In genomic region chr5:112555197-112555596, GRCh38 we compare ENCODE assay signal across 14 cellular contexts.
"Had no signal": no experiment of that assay in that cellular context is flagged by ENCODE, and none has a peak within 500 bp of the region (broad histone marks: within the 10 kb centered on the region; RNA-seq: fewer than 3 reads in every experiment).

No MANE protein-coding gene starts in this region.

- H3K27ac ChIP-seq: adrenal gland, gastrocnemius medialis, lower lobe of right lung, thyroid gland had no signal

- H3K9me3 ChIP-seq: adrenal gland, gastrocnemius medialis, lower lobe of right lung, thyroid gland had no signal

- H3K27me3 Mint-ChIP-seq: natural killer cell treated with Interleukin-12 subunit alpha and Interleukin-12 subunit beta and Interleukin-15 and Interleukin-18, amount 100 ng/mL, for 72 hours had no signal

- DNase-seq: activated CD4-positive, alpha-beta T cell treated with anti-CD3 and anti-CD28 coated beads, Interleukin-2, amount 50 U/mL, for 1 hour; activated CD8-positive, alpha-beta memory T cell treated with anti-CD3 and anti-CD28 coated beads, Interleukin-2, amount 50 U/mL, for 4 hours; activated effector memory CD4-positive, alpha-beta T cell treated with anti-CD3 and anti-CD28 coated beads, Interleukin-2, amount 50 U/mL, for 16 hours; activated T-cell treated with anti-CD3 and anti-CD28 coated beads, Interleukin-2, amount 50 U/mL, for 72 hours; gastrocnemius medialis; lower lobe of right lung; retina; thyroid gland had no signal

- H3K4me3 ChIP-seq: lower lobe of right lung, thyroid gland had no signal

- ATAC-seq: activated CD4-positive, CD25-positive, alpha-beta regulatory T cell treated with anti-CD3 and anti-CD28 coated beads, Interleukin-2, amount 50 U/mL, for 24 hours; activated naive CD4-positive, alpha-beta T cell treated with anti-CD3 and anti-CD28 coated beads, Interleukin-2, amount 50 U/mL, for 72 hours; activated T-cell treated with anti-CD3 and anti-CD28 coated beads, Interleukin-2, amount 50 U/mL, for 72 hours; gastrocnemius medialis; lower lobe of right lung had no signal

- H3K9me3 Mint-ChIP-seq: activated naive CD4-positive, alpha-beta T cell treated with anti-CD3 and anti-CD28 coated beads, Interleukin-2, amount 50 U/mL, for 72 hours; activated T-cell treated with anti-CD3 and anti-CD28 coated beads, Interleukin-2, amount 50 U/mL, for 72 hours; natural killer cell treated with Interleukin-12 subunit alpha and Interleukin-12 subunit beta and Interleukin-15 and Interleukin-18, amount 100 ng/mL, for 72 hours had no signal

- H3K27me3 ChIP-seq: adrenal gland, gastrocnemius medialis, thyroid gland had no signal

- H3K27ac Mint-ChIP-seq: activated T-cell treated with anti-CD3 and anti-CD28 coated beads, Interleukin-2, amount 50 U/mL, for 72 hours; natural killer cell treated with Interleukin-12 subunit alpha and Interleukin-12 subunit beta and Interleukin-15 and Interleukin-18, amount 100 ng/mL, for 72 hours had no signal

- H3K36me3 ChIP-seq: adrenal gland, gastrocnemius medialis, lower lobe of right lung, thyroid gland had no signal

- H3K4me3 Mint-ChIP-seq: activated T-cell treated with anti-CD3 and anti-CD28 coated beads, Interleukin-2, amount 50 U/mL, for 72 hours; natural killer cell treated with Interleukin-12 subunit alpha and Interleukin-12 subunit beta and Interleukin-15 and Interleukin-18, amount 100 ng/mL, for 72 hours had no signal

- H3K36me3 Mint-ChIP-seq: activated naive CD4-positive, alpha-beta T cell treated with anti-CD3 and anti-CD28 coated beads, Interleukin-2, amount 50 U/mL, for 72 hours; natural killer cell treated with Interleukin-12 subunit alpha and Interleukin-12 subunit beta and Interleukin-15 and Interleukin-18, amount 100 ng/mL, for 72 hours had no signal

- H3K4me1 ChIP-seq: adrenal gland, lower lobe of right lung, thyroid gland had no signal

- FAIRE-seq: colon, keratinocyte had no signal
